In genomic region chr7:105532709-105533460, GRCh38 we compare ENCODE assay signal across 8 cellular contexts. TPM values are rescaled to one million over a fixed set of nuclear protein-coding genes. Genes with fewer than 3 reads are reported as not detected.
DNase-seq lines count a peak whose midpoint lies in the region; ATAC-seq and TF ChIP-seq lines count a peak whose summit lies in the region.

No MANE protein-coding gene starts in this region.

- DNase-seq in Caco-2: no peak
- DNase-seq in OCI-M1 (lab: John Stamatoyannopoulos, UW): peak; percentile 20
- DNase-seq in epithelial cell of esophagus (ENCODE audit: low read depth): no peak
- DNase-seq in osteocyte (ENCODE audit: extremely low spot score, unreplicated experiment): no peak
- no peak for DNase-seq in SIG-M5 treated with dmso at 0.1 percent for 504 hours (lab: John Stamatoyannopoulos, UW; ENCODE audit: unreplicated experiment)
- no peak for DNase-seq in COR-L47 (lab: John Stamatoyannopoulos, UW)

- H3K4me1 Mint-ChIP-seq in Caco-2 (ENCODE audit: low read depth, unreplicated experiment): peaks cover 7% of the 10 kb centered on the region
- H3K4me1 Mint-ChIP-seq in osteocyte (ENCODE audit: unreplicated experiment): peaks cover 17% of the 10 kb centered on the region

- H3K27ac Mint-ChIP-seq in Caco-2 (ENCODE audit: unreplicated experiment) (peak overlapping the region; percentile 85), osteocyte (ENCODE audit: unreplicated experiment) (peak overlapping the region; percentile 86)

- H3K36me3 Mint-ChIP-seq in Caco-2 (ENCODE audit: insufficient read depth, unreplicated experiment): peaks cover 12% of the 10 kb centered on the region
- peaks cover 3% of the 10 kb centered on the region for H3K36me3 Mint-ChIP-seq in osteocyte (ENCODE audit: unreplicated experiment)

- no peaks in the 10 kb centered on the region for H3K27me3 ChIP-seq in Caco-2 (replicated peaks; ENCODE audit: control insufficient read depth, insufficient read depth, low read length)

- intact Hi-C loops in Caco-2 (cut with micrococcal nuclease; ENCODE audit: unreplicated experiment): loop anchor here (2.0 kb wide), 1 partner anchor 56 kb away; no protein-coding TSS in a partner anchor

- POLR2A ChIA-PET in Caco-2 (lab: Charles Lee): no interaction called here

- peak overlapping the region; percentile 65 for H3K4me3 Mint-ChIP-seq in Caco-2 (ENCODE audit: unreplicated experiment)
- peak overlapping the region; percentile 94 for H3K4me3 Mint-ChIP-seq in osteocyte (ENCODE audit: unreplicated experiment)

- CTCF ChIA-PET in Caco-2 (lab: Charles Lee): no interaction called here

- H3K9me3 ChIP-seq in Caco-2: no peaks in the 10 kb centered on the region

- H3K4me3 ChIP-seq in Caco-2 (ENCODE audit: low read depth, low read length) (peak overlapping the region; percentile 90), epithelial cell of esophagus (ENCODE audit: low read length) (peak overlapping the region; percentile 96)

- TSS peak; percentile 75 for BruUV-seq in Caco-2 (replicated peaks; lab: Mats Ljungman, UMichigan)

- H3K9me3 Mint-ChIP-seq in Caco-2 (ENCODE audit: unreplicated experiment): no peaks in the 10 kb centered on the region
- no peaks in the 10 kb centered on the region for H3K9me3 Mint-ChIP-seq in osteocyte (ENCODE audit: unreplicated experiment)

- ATAC-seq in GM18498 (IDR thresholded peaks at IDR 0.05; ENCODE audit: unreplicated experiment): no peak
- ATAC-seq in GM18517 (IDR thresholded peaks at IDR 0.05; ENCODE audit: unreplicated experiment): no peak

- H3K27me3 Mint-ChIP-seq in Caco-2 (ENCODE audit: insufficient read depth, unreplicated experiment): no peaks in the 10 kb centered on the region
- H3K27me3 Mint-ChIP-seq in osteocyte (ENCODE audit: unreplicated experiment): no peaks in the 10 kb centered on the region

- TF ChIP-seq CTCF in Caco-2 (IDR thresholded peaks at IDR 0.05; ENCODE audit: insufficient read depth in 1 of 2, low read depth in 1 of 2, low read length in 1 of 2, severe bottlenecking in 1 of 2, unreplicated experiment in 1 of 2) (no peak), epithelial cell of esophagus (IDR thresholded peaks at IDR 0.05; ENCODE audit: insufficient read depth, low read depth, low read length, missing control alignments) (no peak), osteocyte (IDR thresholded peaks at IDR 0.05) (no peak)

- H3K36me3 ChIP-seq in Caco-2 (ENCODE audit: control insufficient read depth, insufficient read depth, low read length): no peaks in the 10 kb centered on the region

- H3K4me1 ChIP-seq in Caco-2: 0 out of 2 replicates have a peak, but pooled peaks cover 7% of the 10 kb centered on the region

RNA-seq across cellular contexts. Expression of gene RINT1, which starts 0.9 kb away (rescaled TPM):
- 23.9 and 28.0 TPM in 2 replicates for total RNA-seq in Caco-2 (2022)
- 18.6 and 21.0 TPM in 2 replicates for total RNA-seq in osteocyte

RNA-seq across cellular contexts. Expression of gene PUS7, which starts 10.8 kb away (rescaled TPM):
- total RNA-seq in Caco-2 (2022) (36.3 TPM in 2 replicates), osteocyte (15.9 and 18.5 TPM in 2 replicates)

RNA-seq across cellular contexts. Expression of gene EFCAB10, which starts 48.4 kb away (rescaled TPM):
- total RNA-seq in Caco-2 (2022): not detected in 2 replicates
- total RNA-seq in osteocyte: not detected in 2 replicates
